Comparison of ENCODE assay signal across 17 cellular contexts in the genomic region with DNA sequence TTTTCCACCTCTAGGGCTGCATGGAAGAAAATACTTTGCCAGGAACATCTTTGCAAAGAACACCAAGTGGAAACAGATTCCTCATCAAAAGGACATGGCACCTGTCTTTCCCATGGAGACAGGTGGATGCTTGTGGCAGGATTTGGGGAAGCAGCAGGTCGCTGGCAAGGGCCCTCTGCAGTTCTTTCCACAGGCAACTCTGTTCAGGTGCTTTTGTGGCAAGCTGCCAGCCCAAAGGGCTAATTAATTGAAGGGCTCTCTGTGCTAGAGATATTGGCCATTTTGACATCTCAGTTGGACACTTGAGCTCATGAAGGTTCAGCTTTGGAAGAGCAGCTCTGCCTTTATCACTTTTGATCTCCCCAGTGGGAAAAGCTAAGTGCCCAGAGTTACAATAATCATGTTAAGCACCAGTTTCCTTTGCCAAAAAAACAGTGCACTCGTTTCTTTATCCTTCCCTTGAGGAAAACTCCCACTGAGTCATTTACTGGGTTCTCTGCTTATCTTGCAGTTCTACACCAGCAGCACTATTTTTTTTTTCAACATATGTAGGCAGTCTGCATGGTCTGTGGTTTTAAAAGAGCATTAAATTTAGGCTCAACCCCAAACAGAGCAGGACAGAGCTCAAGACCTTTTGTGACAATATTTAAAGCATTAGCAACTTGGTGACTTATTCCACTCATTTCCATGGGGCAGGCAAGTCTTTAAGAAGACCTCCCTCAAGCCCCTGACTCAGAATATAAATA.
A peak's percentile ranks its signal among the peaks of the same experiment; 100 is the strongest.
DNase-seq lines count a peak whose midpoint lies in the region; ATAC-seq, FAIRE-seq and TF ChIP-seq lines count a peak whose summit lies in the region.
"Had no signal": no experiment of that assay in that cellular context is flagged by ENCODE, and none has a peak within 500 bp of the region (broad histone marks: within the 10 kb centered on the region; RNA-seq: fewer than 3 reads in every experiment).

No MANE protein-coding gene starts in this region.

- no peak overlapping the region for H3K9ac ChIP-seq in OCI-LY1 (ENCODE audit: low read length)

- peak overlapping the region; percentile 18 for H3K4me3 ChIP-seq in OCI-LY1 (ENCODE audit: low read depth, low read length, poor library complexity, severe bottlenecking)
- H3K4me3 ChIP-seq: suprapubic skin had no signal

- TF ChIP-seq CTCF in OCI-LY1 (IDR thresholded peaks at IDR 0.05; ENCODE audit: low read length) = no peak
- no peak for TF ChIP-seq CTCF in glutamatergic neuron (IDR thresholded peaks at IDR 0.05; ENCODE audit: partially characterized antibody, unreplicated experiment)

- H3K9me3 ChIP-seq in OCI-LY1 (ENCODE audit: low read length) = no peaks in the 10 kb centered on the region
- H3K9me3 ChIP-seq: suprapubic skin had no signal

- no peak overlapping the region for H3K27ac ChIP-seq in OCI-LY1 (ENCODE audit: low read depth, low read length, poor library complexity, severe bottlenecking)
- H3K27ac ChIP-seq: C4-2B, suprapubic skin had no signal

- H3K4me2 ChIP-seq in OCI-LY1 (ENCODE audit: low read length) = peak overlapping the region; percentile 36

- peaks cover 2% of the 10 kb centered on the region for H3K27me3 Mint-ChIP-seq in glutamatergic neuron (ENCODE audit: unreplicated experiment)
- H3K27me3 Mint-ChIP-seq: activated B cell treated with CpG ODN at 0.5 μM for 24 hours had no signal

- H3K27me3 ChIP-seq in OCI-LY1 (ENCODE audit: insufficient read depth, low read length) = no peaks in the 10 kb centered on the region
- H3K27me3 ChIP-seq: suprapubic skin had no signal

- H3K4me1 ChIP-seq in OCI-LY1 (ENCODE audit: insufficient read depth, low read length, severe bottlenecking) = no peaks in the 10 kb centered on the region

- peaks cover 7% of the 10 kb centered on the region for H3K9me3 Mint-ChIP-seq in glutamatergic neuron (ENCODE audit: unreplicated experiment)
- H3K9me3 Mint-ChIP-seq: activated B cell treated with CpG ODN at 0.5 μM for 24 hours, natural killer cell had no signal

- H3F3A ChIP-seq in OCI-LY1 (ENCODE audit: insufficient read depth, low read length) = no peaks in the 10 kb centered on the region

- H4K20me1 ChIP-seq in OCI-LY1 (ENCODE audit: insufficient read depth, low read length) = no peaks in the 10 kb centered on the region

- H2AFZ ChIP-seq in OCI-LY1 (ENCODE audit: low read length) = no peak overlapping the region

- no peak for ATAC-seq in HG03159 (IDR thresholded peaks at IDR 0.05; ENCODE audit: unreplicated experiment)
- ATAC-seq: left colon, natural killer cell, sciatic nerve had no signal

- POLR2A ChIA-PET in HEK293T (lab: Yijun Ruan, JAX) = interaction anchor here (1.2 kb wide), 1 partner anchor 338 kb away, joined by 4 read pairs; no protein-coding TSS in a partner anchor

- FAIRE-seq in GM12891 (lab: Jason Lieb, UNC) = no peak

- DNase-seq in HEK293T (ENCODE audit: extremely low spot score) = peak; percentile 52
- DNase-seq in NCI-H2081 (lab: John Stamatoyannopoulos, UW) = peak; percentile 20 to 76
- DNase-seq in glutamatergic neuron = peak; percentile 25
- DNase-seq in ecto neural progenitor cell (ENCODE audit: low spot score) = no peak
- DNase-seq in GM12891 (ENCODE audit: insufficient read length, low spot score) = no peak
- no peak for DNase-seq in DMS114 treated with DMSO at 0.1 percent for 48 hours (lab: John Stamatoyannopoulos, UW; ENCODE audit: unreplicated experiment)
- DNase-seq: activated B cell treated with CpG ODN at 0.5 μM for 24 hours; effector CD4-positive, alpha-beta T cell; left colon; natural killer cell; NCI-H1048; SHP77 treated with DMSO at 0.1 percent for 48 hours had no signal

- H3K4me3 Mint-ChIP-seq in glutamatergic neuron (ENCODE audit: unreplicated experiment) = no peak overlapping the region
- H3K4me3 Mint-ChIP-seq: activated B cell treated with CpG ODN at 0.5 μM for 24 hours, natural killer cell had no signal

- TF ChIP-seq POLR2A in GM12891 (IDR thresholded peaks at IDR 0.05; ENCODE audit: low read depth, low read length) = no peak

- no peak overlapping the region for H3K27ac Mint-ChIP-seq in glutamatergic neuron (ENCODE audit: unreplicated experiment)
- H3K27ac Mint-ChIP-seq: activated B cell treated with CpG ODN at 0.5 μM for 24 hours, natural killer cell had no signal

- no peaks in the 10 kb centered on the region for H3K9me2 ChIP-seq in OCI-LY1 (ENCODE audit: low read depth, low read length)

- peaks cover 23% of the 10 kb centered on the region for H3K4me1 Mint-ChIP-seq in glutamatergic neuron (ENCODE audit: low read depth, unreplicated experiment)
- H3K4me1 Mint-ChIP-seq: activated B cell treated with CpG ODN at 0.5 μM for 24 hours, natural killer cell had no signal

- CTCF ChIA-PET in HEK293T (lab: Yijun Ruan, JAX) = interaction anchor here (0.5 to 1.8 kb wide), 2 partner anchors 341 to 1266 kb away, joined by 5 to 8 read pairs; no protein-coding TSS in a partner anchor

- no peaks in the 10 kb centered on the region for H3K36me3 ChIP-seq in OCI-LY1 (ENCODE audit: insufficient read depth, low read length)
- H3K36me3 ChIP-seq: suprapubic skin had no signal

- peaks cover 10% of the 10 kb centered on the region for H3K36me3 Mint-ChIP-seq in glutamatergic neuron (ENCODE audit: unreplicated experiment)
- H3K36me3 Mint-ChIP-seq: natural killer cell had no signal

- no peaks in the 10 kb centered on the region for H3K79me2 ChIP-seq in OCI-LY1 (ENCODE audit: insufficient read depth, low read length)

TF ChIP-seq in HEK293T, 16 proteins besides CTCF, POLR2A, EP300 and RAD21:
- TF ChIP-seq HDGF (IDR thresholded peaks at IDR 0.05; ENCODE audit: borderline replicate concordance) (no peak), CTBP1 (IDR thresholded peaks at IDR 0.05; ENCODE audit: borderline replicate concordance) (peak; percentile 86), ZNF384 (IDR thresholded peaks at IDR 0.05) (peak; percentile 98)
TF ChIP-seq in HEK293T: peak in this region for 2.

TF ChIP-seq in GM12891, 5 proteins besides CTCF, POLR2A, EP300 and RAD21:
- TF ChIP-seq PAX5 (IDR thresholded peaks at IDR 0.05; ENCODE audit: insufficient read depth, low read length, severe bottlenecking) (no peak), SPI1 (IDR thresholded peaks at IDR 0.05; ENCODE audit: low read depth, low read length) (no peak), TAF1 (IDR thresholded peaks at IDR 0.05; ENCODE audit: low read depth, low read length) (no peak), POLR2AphosphoS5 (IDR thresholded peaks at IDR 0.05; ENCODE audit: low read depth, low read length) (no peak), POU2F2 (IDR thresholded peaks at IDR 0.05; ENCODE audit: low read depth, low read length) (no peak)

Comparison
In these comparisons a context has a peak if more than half of its experiments do, and no peak if none do; other contexts are left out.
1. DNase-seq: peak in HEK293T (single experiment), NCI-H2081 (2 of 2) and glutamatergic neuron (single experiment); none in ecto neural progenitor cell (single experiment), GM12891 (single experiment) and DMS114 treated with DMSO at 0.1 percent for 48 hours (single experiment).